Comparison of ENCODE assay signal across 8 cellular contexts in genomic region chr6:43667245-43668150, GRCh38.
DNase-seq lines count a peak whose midpoint lies in the region; ATAC-seq and TF ChIP-seq lines count a peak whose summit lies in the region.

No MANE protein-coding gene starts in this region.

- no peak for ATAC-seq in HG03039 (IDR thresholded peaks at IDR 0.05; ENCODE audit: unreplicated experiment)

- H3K79me2 ChIP-seq in OCI-LY1 (ENCODE audit: insufficient read depth, low read length): no peaks in the 10 kb centered on the region

- H3K9me3 ChIP-seq in OCI-LY1 (ENCODE audit: low read length): no peaks in the 10 kb centered on the region
- no peaks in the 10 kb centered on the region for H3K9me3 ChIP-seq in mucosa of stomach (ENCODE audit: control insufficient read depth, low read length)

- TF ChIP-seq CTCF in GM13977 (IDR thresholded peaks at IDR 0.05; ENCODE audit: extremely low read depth, insufficient read depth, missing control alignments) (peak; percentile 99), OCI-LY1 (IDR thresholded peaks at IDR 0.05; ENCODE audit: low read length) (peak; percentile 93)

- no peaks in the 10 kb centered on the region for H3F3A ChIP-seq in OCI-LY1 (ENCODE audit: insufficient read depth, low read length)

- H3K4me3 ChIP-seq in OCI-LY1 (ENCODE audit: low read depth, low read length, poor library complexity, severe bottlenecking): no peak overlapping the region
- H3K4me3 ChIP-seq in mucosa of stomach (ENCODE audit: low read length): no peak overlapping the region

- H3K9ac ChIP-seq in OCI-LY1 (ENCODE audit: low read length) (no peak overlapping the region), mucosa of stomach (ENCODE audit: low read length) (peak overlapping the region; percentile 40)

- H3K27ac ChIP-seq in OCI-LY1 (ENCODE audit: low read depth, low read length, poor library complexity, severe bottlenecking): no peak overlapping the region

- H4K20me1 ChIP-seq in OCI-LY1 (ENCODE audit: insufficient read depth, low read length): no peaks in the 10 kb centered on the region

- H3K36me3 ChIP-seq in OCI-LY1 (ENCODE audit: insufficient read depth, low read length) (peaks cover 21% of the 10 kb centered on the region; the same call in 1 of the 2 replicates), mucosa of stomach (ENCODE audit: control insufficient read depth, insufficient read depth, low read length) (peaks cover 10% of the 10 kb centered on the region)

- in situ Hi-C loops in GM13977 (cut with MboI; ENCODE audit: low pct_unique_long_range_greater_than_20kb, low sequenced_read_pairs, unreplicated experiment): no loop called here

- H2AFZ ChIP-seq in OCI-LY1 (ENCODE audit: low read length): no peak overlapping the region

- H3K4me2 ChIP-seq in OCI-LY1 (ENCODE audit: low read length): no peak overlapping the region; the same call in 1 of the 2 replicates

- H3K4me1 ChIP-seq in OCI-LY1 (ENCODE audit: insufficient read depth, low read length, severe bottlenecking) (peaks cover 9% of the 10 kb centered on the region), mucosa of stomach (ENCODE audit: control insufficient read depth, insufficient read depth, low read length) (peaks cover 52% of the 10 kb centered on the region)

- peak; percentile 84 for DNase-seq in GM13977 (ENCODE audit: low spot score)
- peak; percentile 64 for DNase-seq in HuH-7.5 (ENCODE audit: low spot score)
- peak; percentile 82 for DNase-seq in activated T-cell treated with anti-CD3 and anti-CD28 coated beads for 4 hours
- DNase-seq in erythroblast (lab: John Stamatoyannopoulos, UW): peak; percentile 72 to 89
- peak; percentile 77 for DNase-seq in stimulated activated CD8-positive, alpha-beta memory T cell treated with anti-CD3 and anti-CD28 coated beads, Interleukin-7, amount 100 ng/mL, for 24 hours (ENCODE audit: low read depth)

- H3K27me3 ChIP-seq in OCI-LY1 (ENCODE audit: insufficient read depth, low read length) (no peaks in the 10 kb centered on the region), mucosa of stomach (ENCODE audit: control insufficient read depth, insufficient read depth, low read length) (no peaks in the 10 kb centered on the region)

- no peak for TF ChIP-seq POLR2A in erythroblast (IDR thresholded peaks at IDR 0.05; ENCODE audit: low read length)

- H3K9me2 ChIP-seq in OCI-LY1 (ENCODE audit: low read depth, low read length): no peaks in the 10 kb centered on the region
